21 cellular contexts compared by ENCODE assay signal in the genomic region with DNA sequence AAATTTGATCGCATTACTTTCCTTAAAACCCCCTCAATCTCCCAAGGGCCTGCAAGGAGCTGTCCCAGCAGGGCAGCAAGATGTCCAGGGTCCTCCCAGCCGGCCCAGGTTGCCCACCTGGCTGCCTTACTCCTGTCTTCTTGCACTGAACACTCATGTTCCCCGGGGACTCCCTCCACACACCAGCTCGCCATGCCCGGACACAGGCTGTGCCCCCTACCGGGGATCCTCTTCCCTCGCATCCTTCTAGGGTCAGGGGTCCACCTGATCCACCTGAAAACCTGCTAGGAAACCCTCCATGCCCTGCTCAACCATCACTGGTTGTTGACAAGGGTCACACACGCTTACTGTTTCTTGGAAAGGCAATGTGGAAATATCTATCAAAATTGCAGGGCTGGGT.
DNase-seq lines count a peak whose midpoint lies in the region; ATAC-seq, FAIRE-seq and TF ChIP-seq lines count a peak whose summit lies in the region.
"Had no signal": no experiment of that assay in that cellular context is flagged by ENCODE, and none has a peak within 500 bp of the region (broad histone marks: within the 10 kb centered on the region; RNA-seq: fewer than 3 reads in every experiment).

No MANE protein-coding gene starts in this region.

- no peak overlapping the region for H3K9ac ChIP-seq in HepG2 (ENCODE audit: insufficient read depth, low read depth, low read length)
- H3K9ac ChIP-seq: BLaER1 had no signal

- no peak for FAIRE-seq in HepG2 (lab: Jason Lieb, UNC)
- FAIRE-seq: D721Med, GM18507 had no signal

- no peak for TF ChIP-seq EP300 in HepG2 (IDR thresholded peaks at IDR 0.05; ENCODE audit: low read depth in 2 of 2, low read length in 2 of 2)
- no peak for TF ChIP-seq EP300 in HepG2 (CRISPR knock-in tag; IDR thresholded peaks at IDR 0.05; ENCODE audit: borderline replicate concordance)

- intact Hi-C loops in HepG2 (cut with micrococcal nuclease; ENCODE audit: unreplicated experiment), result no loop called here
- intact Hi-C loops in right lobe of liver (cut with DNase I), result no loop called here

- no peak for TF ChIP-seq RAD21 in HepG2 (CRISPR knock-in tag; IDR thresholded peaks at IDR 0.05)

- H3K4me2 ChIP-seq in HepG2 (ENCODE audit: low read depth, low read length), result no peak overlapping the region
- H3K4me2 ChIP-seq: BLaER1 had no signal

- BruUV-seq in HepG2 (replicated peaks; lab: Mats Ljungman, UMichigan), result no TSS peak

- ATAC-seq in HepG2 (peak; percentile 45; the same call in 2 of the 3 replicates), right lobe of liver (no peak)

- no peaks in the 10 kb centered on the region for H4K20me1 ChIP-seq in HepG2 (ENCODE audit: insufficient read depth, low read length)
- H4K20me1 ChIP-seq: BLaER1 had no signal

- no peak for TF ChIP-seq POLR2A in HepG2 (IDR thresholded peaks at IDR 0.05; ENCODE audit: insufficient read depth in 1 of 2, low read depth in 2 of 2, low read length in 2 of 2)
- TF ChIP-seq POLR2A in right lobe of liver (IDR thresholded peaks at IDR 0.05), result no peak

- H3K9me3 ChIP-seq in HepG2 (ENCODE audit: low read length) (no peaks in the 10 kb centered on the region), right lobe of liver (no peaks in the 10 kb centered on the region)
- H3K9me3 ChIP-seq: BLaER1, HAP-1, MG63 had no signal

- DNase-seq in HepG2 (ENCODE audit: low spot score) (no peak), right lobe of liver (no peak), SK-N-DZ (ENCODE audit: low spot score) (peak; percentile 22), islet precursor cell (peak; percentile 53), D341Med (ENCODE audit: low spot score) (no peak)
- no peak for DNase-seq in activated CD4-positive, alpha-beta T cell treated with anti-CD3 and anti-CD28 coated beads, Interleukin-2, amount 50 U/mL, for 1 hour
- DNase-seq in activated CD8-positive, alpha-beta memory T cell treated with anti-CD3 and anti-CD28 coated beads, Interleukin-2, amount 50 U/mL, for 4 hours, result no peak
- DNase-seq: CD4-positive, CD25-positive, alpha-beta regulatory T cell; KBM-7; MG63; NCI-H1694; NCI-H2029 treated with DMSO at 0.1 percent for 48 hours; NCI-H446 treated with DMSO at 0.1 percent for 48 hours; Right ventricle myocardium superior; RPMI8226 had no signal

- in situ Hi-C loops in HepG2 (cut with HindIII; ENCODE audit: extremely low pct_ligation_motif_present, low pct_unique_long_range_greater_than_20kb), result no loop called here

- H3K4me3 ChIP-seq in HepG2 (replicated peaks in 1 of 3; ENCODE audit: insufficient read depth in 1 of 3, low read depth in 2 of 3, low read length in 3 of 3) (no peak overlapping the region), right lobe of liver (no peak overlapping the region)
- H3K4me3 ChIP-seq: BLaER1, HAP-1, MG63, SJSA1 had no signal

- no peaks in the 10 kb centered on the region for H3K79me2 ChIP-seq in HepG2 (ENCODE audit: insufficient read depth, low read length)

- 22% methylated on average over 8 of the region's 8 CpGs for WGBS in HepG2 (ENCODE audit: low lambda C conversion rate)
- 48% methylated on average over 7 of the region's 8 CpGs for WGBS in right lobe of liver (ENCODE audit: insufficient coverage, low coverage, low lambda C conversion rate, missing lambda C conversion rate)

- no peak overlapping the region for H2AFZ ChIP-seq in HepG2 (ENCODE audit: low read length)

- CTCF ChIA-PET in HepG2 (lab: Yijun Ruan, JAX; ENCODE audit: low intra/inter-chr PET ratio, low total read pairs), result no interaction called here

- no peak for TF ChIP-seq CTCF in HepG2 (CRISPR knock-in tag; IDR thresholded peaks at IDR 0.05)
- TF ChIP-seq CTCF in right lobe of liver (IDR thresholded peaks at IDR 0.05), result no peak

- no peaks in the 10 kb centered on the region for H3K4me1 ChIP-seq in HepG2 (ENCODE audit: insufficient read depth, low read length)
- H3K4me1 ChIP-seq in right lobe of liver, result no peaks in the 10 kb centered on the region
- H3K4me1 ChIP-seq: BLaER1, HAP-1, SJSA1 had no signal

- H3K27me3 ChIP-seq in HepG2 (ENCODE audit: control insufficient read depth in 1 of 2, insufficient read depth in 2 of 2, low read length in 2 of 2), result no peaks in the 10 kb centered on the region
- H3K27me3 ChIP-seq in right lobe of liver, result no peaks in the 10 kb centered on the region
- H3K27me3 ChIP-seq: BLaER1, MG63 had no signal

- POLR2A ChIA-PET in HepG2 (lab: Yijun Ruan, JAX), result no interaction called here

- H3K27ac ChIP-seq in HepG2 (ENCODE audit: extremely low read length, insufficient read depth, low read length) (no peak overlapping the region), right lobe of liver (no peak overlapping the region)
- H3K27ac ChIP-seq: BLaER1, HL-60, SJSA1 had no signal

- no peaks in the 10 kb centered on the region for H3K36me3 ChIP-seq in HepG2 (replicated peaks in 1 of 2; ENCODE audit: control insufficient read depth in 1 of 2, insufficient read depth in 2 of 2, low read length in 2 of 2)
- no peaks in the 10 kb centered on the region for H3K36me3 ChIP-seq in right lobe of liver
- H3K36me3 ChIP-seq: BLaER1, HAP-1, MG63, SJSA1 had no signal

TF ChIP-seq in HepG2, 621 proteins besides CTCF, POLR2A, EP300 and RAD21:
- no peak for TF ChIP-seq GABPB1 (CRISPR knock-in tag; IDR thresholded peaks at IDR 0.05)
- TF ChIP-seq KAT7 (CRISPR knock-in tag; IDR thresholded peaks at IDR 0.05; ENCODE audit: borderline replicate concordance), result no peak
- no peak for TF ChIP-seq XRCC5 (optimal IDR thresholded peaks at IDR 0.05; ENCODE audit: low read length)
- TF ChIP-seq ZNF772 (CRISPR knock-in tag; IDR thresholded peaks at IDR 0.05), result no peak
- no peak for TF ChIP-seq ZNF24 (IDR thresholded peaks at IDR 0.05)
- TF ChIP-seq HES4 (CRISPR knock-in tag; IDR thresholded peaks at IDR 0.05; ENCODE audit: borderline replicate concordance), result no peak
- TF ChIP-seq BRCA1 (CRISPR knock-in tag; IDR thresholded peaks at IDR 0.05), result no peak
- TF ChIP-seq, protein P1, sequence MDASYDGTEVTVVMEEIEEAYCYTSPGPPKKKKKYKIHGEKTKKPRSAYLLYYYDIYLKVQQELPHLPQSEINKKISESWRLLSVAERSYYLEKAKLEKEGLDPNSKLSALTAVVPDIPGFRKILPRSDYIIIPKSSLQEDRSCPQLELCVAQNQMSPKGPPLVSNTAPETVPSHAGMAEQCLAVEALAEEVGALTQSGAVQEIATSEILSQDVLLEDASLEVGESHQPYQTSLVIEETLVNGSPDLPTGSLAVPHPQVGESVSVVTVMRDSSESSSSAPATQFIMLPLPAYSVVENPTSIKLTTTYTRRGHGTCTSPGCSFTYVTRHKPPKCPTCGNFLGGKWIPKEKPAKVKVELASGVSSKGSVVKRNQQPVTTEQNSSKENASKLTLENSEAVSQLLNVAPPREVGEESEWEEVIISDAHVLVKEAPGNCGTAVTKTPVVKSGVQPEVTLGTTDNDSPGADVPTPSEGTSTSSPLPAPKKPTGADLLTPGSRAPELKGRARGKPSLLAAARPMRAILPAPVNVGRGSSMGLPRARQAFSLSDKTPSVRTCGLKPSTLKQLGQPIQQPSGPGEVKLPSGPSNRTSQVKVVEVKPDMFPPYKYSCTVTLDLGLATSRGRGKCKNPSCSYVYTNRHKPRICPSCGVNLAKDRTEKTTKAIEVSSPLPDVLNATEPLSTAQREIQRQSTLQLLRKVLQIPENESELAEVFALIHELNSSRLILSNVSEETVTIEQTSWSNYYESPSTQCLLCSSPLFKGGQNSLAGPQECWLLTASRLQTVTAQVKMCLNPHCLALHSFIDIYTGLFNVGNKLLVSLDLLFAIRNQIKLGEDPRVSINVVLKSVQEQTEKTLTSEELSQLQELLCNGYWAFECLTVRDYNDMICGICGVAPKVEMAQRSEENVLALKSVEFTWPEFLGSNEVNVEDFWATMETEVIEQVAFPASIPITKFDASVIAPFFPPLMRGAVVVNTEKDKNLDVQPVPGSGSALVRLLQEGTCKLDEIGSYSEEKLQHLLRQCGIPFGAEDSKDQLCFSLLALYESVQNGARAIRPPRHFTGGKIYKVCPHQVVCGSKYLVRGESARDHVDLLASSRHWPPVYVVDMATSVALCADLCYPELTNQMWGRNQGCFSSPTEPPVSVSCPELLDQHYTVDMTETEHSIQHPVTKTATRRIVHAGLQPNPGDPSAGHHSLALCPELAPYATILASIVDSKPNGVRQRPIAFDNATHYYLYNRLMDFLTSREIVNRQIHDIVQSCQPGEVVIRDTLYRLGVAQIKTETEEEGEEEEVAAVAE (CRISPR knock-in tag; IDR thresholded peaks at IDR 0.05; ENCODE audit: borderline replicate concordance), result no peak
- TF ChIP-seq, protein P2, sequence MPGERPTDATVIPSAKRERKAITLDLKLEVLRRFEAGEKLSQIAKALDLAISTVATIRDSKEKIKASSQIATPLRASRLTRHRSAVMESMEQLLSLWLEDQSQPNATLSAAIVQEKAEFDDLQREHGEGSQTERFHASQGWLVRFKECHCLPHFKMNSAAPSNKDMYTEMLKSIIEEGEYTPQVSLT (CRISPR knock-in tag; IDR thresholded peaks at IDR 0.05; ENCODE audit: borderline replicate concordance, low read depth), result no peak
- no peak for TF ChIP-seq ZKSCAN8 (CRISPR knock-in tag; IDR thresholded peaks at IDR 0.05; ENCODE audit: borderline replicate concordance)
- TF ChIP-seq, protein P3, sequence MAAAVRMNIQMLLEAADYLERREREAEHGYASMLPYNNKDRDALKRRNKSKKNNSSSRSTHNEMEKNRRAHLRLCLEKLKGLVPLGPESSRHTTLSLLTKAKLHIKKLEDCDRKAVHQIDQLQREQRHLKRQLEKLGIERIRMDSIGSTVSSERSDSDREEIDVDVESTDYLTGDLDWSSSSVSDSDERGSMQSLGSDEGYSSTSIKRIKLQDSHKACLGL (CRISPR knock-in tag; IDR thresholded peaks at IDR 0.05), result no peak
- TF ChIP-seq PRPF4 (IDR thresholded peaks at IDR 0.05; ENCODE audit: low read depth, low read length, poor library complexity, severe bottlenecking), result no peak
- no peak for TF ChIP-seq ZNF235 (CRISPR knock-in tag; IDR thresholded peaks at IDR 0.05; ENCODE audit: borderline replicate concordance)
- no peak for TF ChIP-seq ZNF598 (CRISPR knock-in tag; IDR thresholded peaks at IDR 0.05; ENCODE audit: borderline replicate concordance)

Comparison
In these comparisons a context has a peak if more than half of its experiments do, and no peak if none do; other contexts are left out.
1. DNase-seq: peak in SK-N-DZ (single experiment) and islet precursor cell (single experiment); none in HepG2 (single experiment), right lobe of liver (0 of 3), D341Med (single experiment), activated CD4-positive, alpha-beta T cell treated with anti-CD3 and anti-CD28 coated beads, Interleukin-2, amount 50 U/mL, for 1 hour (single experiment) and activated CD8-positive, alpha-beta memory T cell treated with anti-CD3 and anti-CD28 coated beads, Interleukin-2, amount 50 U/mL, for 4 hours (single experiment).